In genomic region chr7:1159933-1160664, GRCh38 we compare ENCODE assay signal across 8 cellular contexts. TPM values are rescaled to one million over a fixed set of nuclear protein-coding genes. Genes with fewer than 3 reads are reported as not detected.
DNase-seq lines count a peak whose midpoint lies in the region; ATAC-seq and TF ChIP-seq lines count a peak whose summit lies in the region.

A gene with protein sequence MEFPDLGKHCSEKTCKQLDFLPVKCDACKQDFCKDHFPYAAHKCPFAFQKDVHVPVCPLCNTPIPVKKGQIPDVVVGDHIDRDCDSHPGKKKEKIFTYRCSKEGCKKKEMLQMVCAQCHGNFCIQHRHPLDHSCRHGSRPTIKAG (minus strand): TSS chr7:1160196. CDS start chr7:1158212, 1,984 bp downstream.

- peak within 1 kb of the TSS; percentile 89 to 92 for H3K4me3 ChIP-seq in left lung

- ATAC-seq in GM19395 (IDR thresholded peaks at IDR 0.05; ENCODE audit: unreplicated experiment) (peak; percentile 90), HG03558 (IDR thresholded peaks at IDR 0.05; ENCODE audit: extremely low read depth, unreplicated experiment) (peak; percentile 82), left lung (peak; percentile 99)

- H3K27me3 Mint-ChIP-seq in CD14-positive monocyte (ENCODE audit: low read depth in 3 of 3), result peaks cover 0 to 2% (median 0%) of the 10 kb centered on the region in 3 donors

- H3K36me3 ChIP-seq in left lung, result peaks cover 0 to 48% of the 10 kb centered on the region in 2 donors

- H3K27me3 ChIP-seq in left lung, result no peaks in the 10 kb centered on the region

- intact Hi-C loops in CD14-positive monocyte (cut with micrococcal nuclease) (loop anchor here (5.0 to 10.0 kb wide), 4 partner anchors 113 to 285 kb away; partner anchors contain the start of genes COX19 (in 1 of the 2) and GET4 (in 1 of the 2)), left lung (cut with DNase I) (loop anchor here in 1 of 2 donors (10.0 kb wide), 1 partner anchor 155 kb away; no protein-coding TSS in a partner anchor)

- peaks cover 23% of the 10 kb centered on the region for H3K4me1 Mint-ChIP-seq in CD14-positive monocyte

- peak within 1 kb of the TSS; percentile 97 for H3K27ac ChIP-seq in left lung

- H3K4me3 Mint-ChIP-seq in CD14-positive monocyte, result peak within 1 kb of the TSS; percentile 85 to 93

- H3K4me1 ChIP-seq in left lung, result peaks cover 11 to 38% of the 10 kb centered on the region in 2 donors

- DNase-seq in CD14-positive monocyte (ENCODE audit: low spot score), result peak; percentile 99
- peak; percentile 90 for DNase-seq in NCI-H748 treated with DMSO at 0.1 percent for 48 hours (lab: John Stamatoyannopoulos, UW)
- DNase-seq in activated CD4-positive, alpha-beta T cell treated with anti-CD3 and anti-CD28 coated beads, Interleukin-2, amount 50 U/mL, for 24 hours (ENCODE audit: low read depth in 1 of 2, low spot score in 1 of 2), result peak; percentile 97 to 99
- peak; percentile 96 for DNase-seq in dedifferentiated amniotic fluid mesenchymal stem cell (ENCODE audit: extremely low spot score)
- peak; percentile 99 for DNase-seq in left lung
- DNase-seq in stimulated activated CD4-positive, alpha-beta T cell treated with anti-CD3 and anti-CD28 coated beads, Interleukin-2, amount 100 ng/mL, for 4 hours (ENCODE audit: low read depth), result peak; percentile 98

- peak within 1 kb of the TSS; percentile 90 to 98 (median 95) for H3K27ac Mint-ChIP-seq in CD14-positive monocyte

- H3K9me3 Mint-ChIP-seq in CD14-positive monocyte, result no peaks in the 10 kb centered on the region

- no peaks in the 10 kb centered on the region for H3K9me3 ChIP-seq in left lung

- TF ChIP-seq CTCF in CD14-positive monocyte (IDR thresholded peaks at IDR 0.05) (no peak), left lung (IDR thresholded peaks at IDR 0.05) (no peak)

- H3K36me3 Mint-ChIP-seq in CD14-positive monocyte, result peaks cover 23 to 42% of the 10 kb centered on the region in 2 donors

RNA-seq across cellular contexts. Expression of the gene that starts here (rescaled TPM):
- 10 to 100 TPM; 30.6 to 35.1 TPM for polyA plus RNA-seq in CD14-positive monocyte
- total RNA-seq in left lung, result 10 to 100 TPM; 15.1 to 28.9 TPM

Comparison
In these comparisons a context has a peak if more than half of its experiments do, and no peak if none do; other contexts are left out.
1. Peak in every context shown above with its lines: DNase-seq, ATAC-seq, H3K4me3 ChIP-seq and H3K27ac ChIP-seq.